8 cellular contexts compared by ENCODE assay signal in the genomic region with DNA sequence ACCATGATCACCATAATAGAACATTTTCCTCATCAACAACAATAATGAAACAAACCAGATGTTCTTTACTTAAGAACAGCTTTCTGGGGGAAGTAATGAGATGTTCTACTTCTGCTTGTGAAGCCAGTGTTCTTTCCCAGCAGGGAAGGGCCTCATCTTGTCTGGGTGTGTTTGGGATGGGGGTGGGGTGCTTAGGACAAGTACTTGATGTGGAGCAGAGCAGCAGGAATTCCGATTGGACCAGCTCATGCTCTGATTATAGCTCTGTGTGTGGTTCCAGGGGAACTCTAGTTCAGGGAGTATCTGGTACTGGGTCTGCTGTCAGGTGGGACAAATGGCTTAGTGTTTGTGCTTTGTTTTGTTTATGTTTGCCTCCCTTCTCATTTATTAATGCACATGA.
DNase-seq lines count a peak whose midpoint lies in the region; ATAC-seq, FAIRE-seq and TF ChIP-seq lines count a peak whose summit lies in the region.

No MANE protein-coding gene starts in this region.

- RAD21 ChIA-PET in HCT116 (lab: Charles Lee; ENCODE audit: low non-redundant PET in 1 of 2, low total read pairs in 2 of 2, uncharacterized antibody in 2 of 2, unreplicated experiment in 2 of 2) = no interaction called here

- H3K9me2 ChIP-seq in HCT116 (ENCODE audit: insufficient read depth) = no peaks in the 10 kb centered on the region

- H3K27me3 ChIP-seq in HCT116 (ENCODE audit: insufficient read depth, low read length) (no peaks in the 10 kb centered on the region), right cardiac atrium (ENCODE audit: control insufficient read depth, insufficient read depth) (no peaks in the 10 kb centered on the region)

- TF ChIP-seq CTCF in HCT116 (IDR thresholded peaks at IDR 0.05 in 2 of 3, conservative IDR thresholded peaks at IDR 0.05 in 1 of 3; ENCODE audit: borderline replicate concordance in 1 of 3, insufficient read depth in 1 of 3, low read depth in 2 of 3, low read length in 2 of 3) = no peak
- TF ChIP-seq CTCF in astrocyte of the spinal cord (IDR thresholded peaks at IDR 0.05; ENCODE audit: low read depth, low read length) = no peak

- TF ChIP-seq POLR2A in HCT116 (IDR thresholded peaks at IDR 0.05; ENCODE audit: borderline replicate concordance, extremely low read depth, insufficient read depth, insufficient read length) = no peak
- no peak for TF ChIP-seq POLR2A in GM12891 (IDR thresholded peaks at IDR 0.05; ENCODE audit: low read depth, low read length)

- H3K27ac ChIP-seq in HCT116 (ENCODE audit: low read depth, low read length) (no peak overlapping the region), right cardiac atrium (ENCODE audit: low read length) (peak overlapping the region; percentile 75)

- BruUV-seq in HCT116 (replicated peaks; lab: Mats Ljungman, UMichigan) = no TSS peak

- no peak for FAIRE-seq in GM12891 (lab: Jason Lieb, UNC)

- ATAC-seq in HCT116 (peak; percentile 32; the same call in 1 of the 2 replicates), right cardiac atrium (peak; percentile 92), sciatic nerve (peak; percentile 79), HG02642 (IDR thresholded peaks at IDR 0.05; ENCODE audit: poor library complexity, unreplicated experiment) (no peak), HG02763 (IDR thresholded peaks at IDR 0.05; ENCODE audit: unreplicated experiment) (no peak)

- H3K4me1 ChIP-seq in HCT116 (ENCODE audit: control insufficient read depth in 1 of 2, insufficient read depth in 2 of 2, low read length in 2 of 2) = peaks cover 0 to 4% of the 10 kb centered on the region in 2 experiments; a peak in 1 of 4 replicates
- H3K4me1 ChIP-seq in right cardiac atrium (ENCODE audit: control insufficient read depth, insufficient read depth, low read length) = peaks cover 8% of the 10 kb centered on the region

- CTCF ChIA-PET in HCT116 (lab: Charles Lee) = no interaction called here

- no peak overlapping the region for H2AFZ ChIP-seq in HCT116 (ENCODE audit: low read depth, low read length, poor library complexity, severe bottlenecking)

- in situ Hi-C loops in astrocyte of the spinal cord (cut with HindIII; ENCODE audit: low sequenced_read_pairs) = no loop called here

- no peaks in the 10 kb centered on the region for H3K9me3 ChIP-seq in HCT116 (ENCODE audit: control insufficient read depth in 1 of 2, insufficient read depth in 1 of 2, low read depth in 1 of 2, low read length in 2 of 2)
- H3K9me3 ChIP-seq in right cardiac atrium (ENCODE audit: control insufficient read depth, low read length) = no peaks in the 10 kb centered on the region

- H3K4me3 ChIP-seq in HCT116 (replicated peaks in 1 of 2; ENCODE audit: low read depth in 1 of 2, low read length in 2 of 2) (no peak overlapping the region), astrocyte of the spinal cord (ENCODE audit: low read depth, low read length) (no peak overlapping the region), right cardiac atrium (ENCODE audit: low read length) (no peak overlapping the region)

- H4K20me1 ChIP-seq in HCT116 (ENCODE audit: insufficient read depth) = no peaks in the 10 kb centered on the region

- no peak for TF ChIP-seq RAD21 in HCT116 (IDR thresholded peaks at IDR 0.05; ENCODE audit: low read depth)

- WGBS in right cardiac atrium = 51% methylated on average over 1 of the region's 1 CpG

- no peaks in the 10 kb centered on the region for H3K36me3 ChIP-seq in HCT116 (ENCODE audit: control insufficient read depth in 1 of 2, insufficient read depth in 2 of 2, low read length in 2 of 2)

- intact Hi-C loops in HCT116 (cut with micrococcal nuclease) (no loop called here), right cardiac atrium (cut with DNase I) (loop anchor here in 1 of 4 donors (5.0 kb wide), 1 partner anchor 182 kb away; a partner anchor contains a TSS), sciatic nerve (cut with DNase I) (no loop called here)

- H3K9ac ChIP-seq in HCT116 (ENCODE audit: low read length) = no peak overlapping the region

- POLR2A ChIA-PET in HCT116 (lab: Charles Lee) = no interaction called here

- H3K4me2 ChIP-seq in HCT116 (ENCODE audit: low read length) = no peak overlapping the region

- peaks cover 4% of the 10 kb centered on the region; the same call in 1 of the 2 replicates for H3K79me2 ChIP-seq in HCT116 (ENCODE audit: insufficient read depth, low read length)

- DNase-seq in HCT116 (ENCODE audit: low read depth, low spot score) (no peak), astrocyte of the spinal cord (ENCODE audit: low read depth, low spot score) (peak; percentile 83), right cardiac atrium (peak; percentile 48 to 75 (median 74)), sciatic nerve (ENCODE audit: low spot score) (no peak), GM12891 (ENCODE audit: insufficient read length, low spot score) (no peak), NOMO-1 treated with dmso at 0.1 percent for 144 hours (lab: John Stamatoyannopoulos, UW; ENCODE audit: unreplicated experiment) (no peak)

TF ChIP-seq in HCT116, 20 proteins besides CTCF, POLR2A, EP300 and RAD21 (continues in another document):
- TF ChIP-seq YY1 (IDR thresholded peaks at IDR 0.05; ENCODE audit: extremely low read depth, insufficient replicate concordance, low read depth, low read length) (no peak), CBX3 (IDR thresholded peaks at IDR 0.05; ENCODE audit: low read depth) (no peak), SP1 (IDR thresholded peaks at IDR 0.05; ENCODE audit: low read depth) (no peak), EGR1 (IDR thresholded peaks at IDR 0.05; ENCODE audit: low read depth) (no peak), POLR2AphosphoS5 (IDR thresholded peaks at IDR 0.05; ENCODE audit: low read depth, low read length) (no peak), TCF7L2 (IDR thresholded peaks at IDR 0.05; ENCODE audit: borderline replicate concordance, extremely low read depth, insufficient read depth, insufficient read length) (no peak), FOSL1 (IDR thresholded peaks at IDR 0.05; ENCODE audit: low read depth) (no peak), ELF1 (IDR thresholded peaks at IDR 0.05; ENCODE audit: borderline replicate concordance, low read depth) (no peak), JUND (IDR thresholded peaks at IDR 0.05) (no peak), SIN3A (IDR thresholded peaks at IDR 0.05; ENCODE audit: low read depth) (no peak), CEBPB (IDR thresholded peaks at IDR 0.05; ENCODE audit: low read depth) (no peak)
- TF ChIP-seq, protein P1, sequence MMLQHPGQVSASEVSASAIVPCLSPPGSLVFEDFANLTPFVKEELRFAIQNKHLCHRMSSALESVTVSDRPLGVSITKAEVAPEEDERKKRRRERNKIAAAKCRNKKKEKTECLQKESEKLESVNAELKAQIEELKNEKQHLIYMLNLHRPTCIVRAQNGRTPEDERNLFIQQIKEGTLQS (IDR thresholded peaks at IDR 0.05) = no peak
- TF ChIP-seq, protein P2, sequence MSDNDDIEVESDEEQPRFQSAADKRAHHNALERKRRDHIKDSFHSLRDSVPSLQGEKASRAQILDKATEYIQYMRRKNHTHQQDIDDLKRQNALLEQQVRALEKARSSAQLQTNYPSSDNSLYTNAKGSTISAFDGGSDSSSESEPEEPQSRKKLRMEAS (IDR thresholded peaks at IDR 0.05) = no peak

TF ChIP-seq in GM12891, 5 proteins besides CTCF, POLR2A, EP300 and RAD21:
- no peak for TF ChIP-seq TAF1 (IDR thresholded peaks at IDR 0.05; ENCODE audit: low read depth, low read length)
- TF ChIP-seq SPI1 (IDR thresholded peaks at IDR 0.05; ENCODE audit: low read depth, low read length) = no peak
- no peak for TF ChIP-seq POU2F2 (IDR thresholded peaks at IDR 0.05; ENCODE audit: low read depth, low read length)
TF ChIP-seq in GM12891: peak in this region for 0.

Comparison
In these comparisons a context has a peak if more than half of its experiments do, and no peak if none do; other contexts are left out.
1. ATAC-seq: peak in HCT116 (single experiment), right cardiac atrium (2 of 2) and sciatic nerve (single experiment); none in HG02642 (single experiment) and HG02763 (single experiment).
2. DNase-seq: peak in astrocyte of the spinal cord (single experiment) and right cardiac atrium (3 of 3); none in HCT116 (single experiment), sciatic nerve (single experiment), GM12891 (single experiment) and NOMO-1 treated with dmso at 0.1 percent for 144 hours (single experiment).